In the genomic region with DNA sequence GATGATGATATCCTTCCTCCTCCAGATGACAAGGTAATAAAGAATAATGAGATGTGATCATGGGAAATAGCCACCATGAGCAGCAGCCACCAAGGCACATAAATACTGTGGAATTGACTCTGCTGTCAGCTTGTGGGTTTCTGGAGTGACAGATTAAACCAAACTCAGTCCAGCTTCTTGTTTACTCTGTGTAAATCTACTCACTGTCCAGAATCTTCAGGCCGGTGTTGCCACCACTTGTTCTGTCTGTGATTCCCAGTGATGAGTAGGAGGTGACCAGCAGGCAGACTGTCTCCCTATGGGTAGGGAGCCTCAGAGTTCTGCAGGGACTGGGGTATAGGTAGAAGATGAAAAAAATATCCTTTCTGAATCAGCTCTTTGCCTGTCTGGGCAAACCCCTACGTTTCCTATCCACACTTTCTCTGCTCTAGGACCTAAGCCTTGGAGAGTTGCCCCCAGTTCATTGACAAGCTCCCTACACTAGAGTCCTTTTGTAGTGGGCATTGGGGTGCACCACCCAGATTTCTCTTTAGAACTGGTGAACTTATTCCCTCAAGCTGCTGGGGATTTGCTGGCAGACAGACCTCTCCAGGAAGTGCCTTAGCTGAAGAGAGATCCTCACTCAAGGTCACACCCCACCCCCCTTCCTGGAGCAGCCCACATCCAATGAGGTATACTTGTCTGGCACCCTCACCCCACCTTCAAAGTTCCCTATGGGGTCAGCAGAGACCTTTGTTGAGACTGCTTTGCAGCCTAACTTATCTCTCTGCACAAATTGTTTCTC, we compare ENCODE assay signal across 1 cellular context.
TF ChIP-seq lines count a peak whose summit lies in the region.

No MANE protein-coding gene starts in this region.

TF ChIP-seq in HepG2, 621 proteins besides CTCF, POLR2A, EP300 and RAD21 (continued from another document and continues in another):
- TF ChIP-seq, protein P1, sequence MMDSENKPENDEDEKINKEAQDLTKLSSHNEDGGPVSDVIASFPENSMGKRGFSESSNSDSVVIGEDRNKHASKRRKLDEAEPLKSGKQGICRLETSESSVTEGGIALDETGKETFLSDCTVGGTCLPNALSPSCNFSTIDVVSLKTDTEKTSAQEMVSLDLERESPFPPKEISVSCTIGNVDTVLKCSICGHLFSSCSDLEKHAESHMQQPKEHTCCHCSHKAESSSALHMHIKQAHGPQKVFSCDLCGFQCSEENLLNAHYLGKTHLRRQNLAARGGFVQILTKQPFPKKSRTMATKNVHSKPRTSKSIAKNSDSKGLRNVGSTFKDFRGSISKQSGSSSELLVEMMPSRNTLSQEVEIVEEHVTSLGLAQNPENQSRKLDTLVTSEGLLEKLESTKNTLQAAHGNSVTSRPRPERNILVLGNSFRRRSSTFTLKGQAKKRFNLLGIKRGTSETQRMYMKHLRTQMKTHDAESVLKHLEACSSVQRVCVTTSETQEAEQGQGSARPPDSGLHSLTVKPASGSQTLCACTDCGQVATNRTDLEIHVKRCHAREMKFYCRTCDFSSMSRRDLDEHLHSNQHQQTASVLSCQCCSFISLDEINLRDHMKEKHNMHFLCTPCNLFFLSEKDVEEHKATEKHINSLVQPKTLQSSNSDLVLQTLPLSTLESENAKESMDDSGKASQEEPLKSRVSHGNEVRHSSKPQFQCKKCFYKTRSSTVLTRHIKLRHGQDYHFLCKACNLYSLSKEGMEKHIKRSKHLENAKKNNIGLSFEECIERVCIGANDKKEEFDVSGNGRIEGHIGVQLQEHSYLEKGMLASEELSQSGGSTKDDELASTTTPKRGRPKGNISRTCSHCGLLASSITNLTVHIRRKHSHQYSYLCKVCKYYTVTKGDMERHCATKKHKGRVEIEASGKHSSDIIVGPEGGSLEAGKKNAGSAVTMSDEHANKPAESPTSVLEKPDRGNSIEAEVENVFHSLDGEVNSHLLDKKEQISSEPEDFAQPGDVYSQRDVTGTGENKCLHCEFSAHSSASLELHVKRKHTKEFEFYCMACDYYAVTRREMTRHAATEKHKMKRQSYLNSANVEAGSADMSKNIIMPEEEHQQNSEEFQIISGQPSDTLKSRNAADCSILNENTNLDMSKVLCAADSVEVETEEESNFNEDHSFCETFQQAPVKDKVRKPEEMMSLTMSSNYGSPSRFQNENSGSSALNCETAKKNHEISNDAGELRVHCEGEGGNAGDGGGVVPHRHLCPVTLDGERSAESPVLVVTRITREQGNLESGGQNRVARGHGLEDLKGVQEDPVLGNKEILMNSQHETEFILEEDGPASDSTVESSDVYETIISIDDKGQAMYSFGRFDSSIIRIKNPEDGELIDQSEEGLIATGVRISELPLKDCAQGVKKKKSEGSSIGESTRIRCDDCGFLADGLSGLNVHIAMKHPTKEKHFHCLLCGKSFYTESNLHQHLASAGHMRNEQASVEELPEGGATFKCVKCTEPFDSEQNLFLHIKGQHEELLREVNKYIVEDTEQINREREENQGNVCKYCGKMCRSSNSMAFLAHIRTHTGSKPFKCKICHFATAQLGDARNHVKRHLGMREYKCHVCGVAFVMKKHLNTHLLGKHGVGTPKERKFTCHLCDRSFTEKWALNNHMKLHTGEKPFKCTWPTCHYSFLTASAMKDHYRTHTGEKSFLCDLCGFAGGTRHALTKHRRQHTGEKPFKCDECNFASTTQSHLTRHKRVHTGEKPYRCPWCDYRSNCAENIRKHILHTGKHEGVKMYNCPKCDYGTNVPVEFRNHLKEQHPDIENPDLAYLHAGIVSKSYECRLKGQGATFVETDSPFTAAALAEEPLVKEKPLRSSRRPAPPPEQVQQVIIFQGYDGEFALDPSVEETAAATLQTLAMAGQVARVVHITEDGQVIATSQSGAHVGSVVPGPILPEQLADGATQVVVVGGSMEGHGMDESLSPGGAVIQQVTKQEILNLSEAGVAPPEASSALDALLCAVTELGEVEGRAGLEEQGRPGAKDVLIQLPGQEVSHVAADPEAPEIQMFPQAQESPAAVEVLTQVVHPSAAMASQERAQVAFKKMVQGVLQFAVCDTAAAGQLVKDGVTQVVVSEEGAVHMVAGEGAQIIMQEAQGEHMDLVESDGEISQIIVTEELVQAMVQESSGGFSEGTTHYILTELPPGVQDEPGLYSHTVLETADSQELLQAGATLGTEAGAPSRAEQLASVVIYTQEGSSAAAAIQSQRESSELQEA (CRISPR knock-in tag; IDR thresholded peaks at IDR 0.05; ENCODE audit: not compliant biosample characterization) = no peak
- 0 out of 2 replicates have a peak, but pooled peaks have one; percentile 24 for TF ChIP-seq ZNF547 (CRISPR knock-in tag; IDR thresholded peaks at IDR 0.05)
- TF ChIP-seq TBP (CRISPR knock-in tag; IDR thresholded peaks at IDR 0.05) = no peak
- TF ChIP-seq SALL1 (CRISPR knock-in tag; IDR thresholded peaks at IDR 0.05) = peak; percentile 38
- TF ChIP-seq SAP130 (CRISPR knock-in tag; IDR thresholded peaks at IDR 0.05; ENCODE audit: low read depth) = peak; percentile 61; the same call in 1 of the 2 replicates
- TF ChIP-seq HOXA3 (CRISPR knock-in tag; IDR thresholded peaks at IDR 0.05) = 0 out of 2 replicates have a peak, but pooled peaks have one; percentile 20
- no peak for TF ChIP-seq PITX1 (CRISPR knock-in tag; IDR thresholded peaks at IDR 0.05)
- no peak for TF ChIP-seq ZNF543 (CRISPR knock-in tag; IDR thresholded peaks at IDR 0.05)
- no peak for TF ChIP-seq FOXJ3 (CRISPR knock-in tag; IDR thresholded peaks at IDR 0.05; ENCODE audit: borderline replicate concordance)
- no peak for TF ChIP-seq RBM22 (optimal IDR thresholded peaks at IDR 0.05; ENCODE audit: low read length)
- TF ChIP-seq, protein P2, sequence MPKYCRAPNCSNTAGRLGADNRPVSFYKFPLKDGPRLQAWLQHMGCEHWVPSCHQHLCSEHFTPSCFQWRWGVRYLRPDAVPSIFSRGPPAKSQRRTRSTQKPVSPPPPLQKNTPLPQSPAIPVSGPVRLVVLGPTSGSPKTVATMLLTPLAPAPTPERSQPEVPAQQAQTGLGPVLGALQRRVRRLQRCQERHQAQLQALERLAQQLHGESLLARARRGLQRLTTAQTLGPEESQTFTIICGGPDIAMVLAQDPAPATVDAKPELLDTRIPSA (CRISPR knock-in tag; IDR thresholded peaks at IDR 0.05; ENCODE audit: borderline replicate concordance) = no peak
- TF ChIP-seq, protein P3, sequence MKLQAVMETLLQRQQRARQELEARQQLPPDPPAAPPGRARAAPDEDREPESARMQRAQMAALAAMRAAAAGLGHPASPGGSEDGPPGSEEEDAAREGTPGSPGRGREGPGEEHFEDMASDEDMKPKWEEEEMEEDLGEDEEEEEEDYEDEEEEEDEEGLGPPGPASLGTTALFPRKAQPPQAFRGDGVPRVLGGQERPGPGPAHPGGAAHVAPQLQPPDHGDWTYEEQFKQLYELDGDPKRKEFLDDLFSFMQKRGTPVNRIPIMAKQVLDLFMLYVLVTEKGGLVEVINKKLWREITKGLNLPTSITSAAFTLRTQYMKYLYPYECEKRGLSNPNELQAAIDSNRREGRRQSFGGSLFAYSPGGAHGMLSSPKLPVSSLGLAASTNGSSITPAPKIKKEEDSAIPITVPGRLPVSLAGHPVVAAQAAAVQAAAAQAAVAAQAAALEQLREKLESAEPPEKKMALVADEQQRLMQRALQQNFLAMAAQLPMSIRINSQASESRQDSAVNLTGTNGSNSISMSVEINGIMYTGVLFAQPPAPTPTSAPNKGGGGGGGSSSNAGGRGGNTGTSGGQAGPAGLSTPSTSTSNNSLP (IDR thresholded peaks at IDR 0.05; ENCODE audit: low read depth, low read length) = no peak
- peak; percentile 10; the same call in 1 of the 2 replicates for TF ChIP-seq FOSL2 (CRISPR knock-in tag; IDR thresholded peaks at IDR 0.05)
- TF ChIP-seq, protein P4, sequence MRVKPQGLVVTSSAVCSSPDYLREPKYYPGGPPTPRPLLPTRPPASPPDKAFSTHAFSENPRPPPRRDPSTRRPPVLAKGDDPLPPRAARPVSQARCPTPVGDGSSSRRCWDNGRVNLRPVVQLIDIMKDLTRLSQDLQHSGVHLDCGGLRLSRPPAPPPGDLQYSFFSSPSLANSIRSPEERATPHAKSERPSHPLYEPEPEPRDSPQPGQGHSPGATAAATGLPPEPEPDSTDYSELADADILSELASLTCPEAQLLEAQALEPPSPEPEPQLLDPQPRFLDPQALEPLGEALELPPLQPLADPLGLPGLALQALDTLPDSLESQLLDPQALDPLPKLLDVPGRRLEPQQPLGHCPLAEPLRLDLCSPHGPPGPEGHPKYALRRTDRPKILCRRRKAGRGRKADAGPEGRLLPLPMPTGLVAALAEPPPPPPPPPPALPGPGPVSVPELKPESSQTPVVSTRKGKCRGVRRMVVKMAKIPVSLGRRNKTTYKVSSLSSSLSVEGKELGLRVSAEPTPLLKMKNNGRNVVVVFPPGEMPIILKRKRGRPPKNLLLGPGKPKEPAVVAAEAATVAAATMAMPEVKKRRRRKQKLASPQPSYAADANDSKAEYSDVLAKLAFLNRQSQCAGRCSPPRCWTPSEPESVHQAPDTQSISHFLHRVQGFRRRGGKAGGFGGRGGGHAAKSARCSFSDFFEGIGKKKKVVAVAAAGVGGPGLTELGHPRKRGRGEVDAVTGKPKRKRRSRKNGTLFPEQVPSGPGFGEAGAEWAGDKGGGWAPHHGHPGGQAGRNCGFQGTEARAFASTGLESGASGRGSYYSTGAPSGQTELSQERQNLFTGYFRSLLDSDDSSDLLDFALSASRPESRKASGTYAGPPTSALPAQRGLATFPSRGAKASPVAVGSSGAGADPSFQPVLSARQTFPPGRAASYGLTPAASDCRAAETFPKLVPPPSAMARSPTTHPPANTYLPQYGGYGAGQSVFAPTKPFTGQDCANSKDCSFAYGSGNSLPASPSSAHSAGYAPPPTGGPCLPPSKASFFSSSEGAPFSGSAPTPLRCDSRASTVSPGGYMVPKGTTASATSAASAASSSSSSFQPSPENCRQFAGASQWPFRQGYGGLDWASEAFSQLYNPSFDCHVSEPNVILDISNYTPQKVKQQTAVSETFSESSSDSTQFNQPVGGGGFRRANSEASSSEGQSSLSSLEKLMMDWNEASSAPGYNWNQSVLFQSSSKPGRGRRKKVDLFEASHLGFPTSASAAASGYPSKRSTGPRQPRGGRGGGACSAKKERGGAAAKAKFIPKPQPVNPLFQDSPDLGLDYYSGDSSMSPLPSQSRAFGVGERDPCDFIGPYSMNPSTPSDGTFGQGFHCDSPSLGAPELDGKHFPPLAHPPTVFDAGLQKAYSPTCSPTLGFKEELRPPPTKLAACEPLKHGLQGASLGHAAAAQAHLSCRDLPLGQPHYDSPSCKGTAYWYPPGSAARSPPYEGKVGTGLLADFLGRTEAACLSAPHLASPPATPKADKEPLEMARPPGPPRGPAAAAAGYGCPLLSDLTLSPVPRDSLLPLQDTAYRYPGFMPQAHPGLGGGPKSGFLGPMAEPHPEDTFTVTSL (CRISPR knock-in tag; IDR thresholded peaks at IDR 0.05; ENCODE audit: borderline replicate concordance) = no peak
- TF ChIP-seq ZNF598 (CRISPR knock-in tag; IDR thresholded peaks at IDR 0.05; ENCODE audit: borderline replicate concordance) = no peak
- no peak for TF ChIP-seq ZFP36L2 (CRISPR knock-in tag; IDR thresholded peaks at IDR 0.05)
- TF ChIP-seq ZNF484 (CRISPR knock-in tag; IDR thresholded peaks at IDR 0.05; ENCODE audit: borderline replicate concordance, low read depth) = no peak
- TF ChIP-seq RARG (CRISPR knock-in tag; IDR thresholded peaks at IDR 0.05; ENCODE audit: low read depth) = no peak
- TF ChIP-seq, protein P5, sequence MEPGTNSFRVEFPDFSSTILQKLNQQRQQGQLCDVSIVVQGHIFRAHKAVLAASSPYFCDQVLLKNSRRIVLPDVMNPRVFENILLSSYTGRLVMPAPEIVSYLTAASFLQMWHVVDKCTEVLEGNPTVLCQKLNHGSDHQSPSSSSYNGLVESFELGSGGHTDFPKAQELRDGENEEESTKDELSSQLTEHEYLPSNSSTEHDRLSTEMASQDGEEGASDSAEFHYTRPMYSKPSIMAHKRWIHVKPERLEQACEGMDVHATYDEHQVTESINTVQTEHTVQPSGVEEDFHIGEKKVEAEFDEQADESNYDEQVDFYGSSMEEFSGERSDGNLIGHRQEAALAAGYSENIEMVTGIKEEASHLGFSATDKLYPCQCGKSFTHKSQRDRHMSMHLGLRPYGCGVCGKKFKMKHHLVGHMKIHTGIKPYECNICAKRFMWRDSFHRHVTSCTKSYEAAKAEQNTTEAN (CRISPR knock-in tag; conservative IDR thresholded peaks at IDR 0.05) = no peak
- peak; percentile 20; the same call in 1 of the 2 replicates for TF ChIP-seq MED1 (CRISPR knock-in tag; IDR thresholded peaks at IDR 0.05)
- TF ChIP-seq POLR2G (IDR thresholded peaks at IDR 0.05; ENCODE audit: low read depth, low read length) = no peak
- TF ChIP-seq ARNT (IDR thresholded peaks at IDR 0.05) = no peak
- TF ChIP-seq, protein P6, sequence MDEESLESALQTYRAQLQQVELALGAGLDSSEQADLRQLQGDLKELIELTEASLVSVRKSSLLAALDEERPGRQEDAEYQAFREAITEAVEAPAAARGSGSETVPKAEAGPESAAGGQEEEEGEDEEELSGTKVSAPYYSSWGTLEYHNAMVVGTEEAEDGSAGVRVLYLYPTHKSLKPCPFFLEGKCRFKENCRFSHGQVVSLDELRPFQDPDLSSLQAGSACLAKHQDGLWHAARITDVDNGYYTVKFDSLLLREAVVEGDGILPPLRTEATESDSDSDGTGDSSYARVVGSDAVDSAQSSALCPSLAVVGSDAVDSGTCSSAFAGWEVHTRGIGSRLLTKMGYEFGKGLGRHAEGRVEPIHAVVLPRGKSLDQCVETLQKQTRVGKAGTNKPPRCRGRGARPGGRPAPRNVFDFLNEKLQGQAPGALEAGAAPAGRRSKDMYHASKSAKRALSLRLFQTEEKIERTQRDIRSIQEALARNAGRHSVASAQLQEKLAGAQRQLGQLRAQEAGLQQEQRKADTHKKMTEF (CRISPR knock-in tag; IDR thresholded peaks at IDR 0.05) = no peak; the same call in 1 of the 2 replicates
- TF ChIP-seq FIP1L1 (IDR thresholded peaks at IDR 0.05; ENCODE audit: borderline replicate concordance, insufficient read depth, low read depth, low read length) = no peak
- TF ChIP-seq, protein P7, sequence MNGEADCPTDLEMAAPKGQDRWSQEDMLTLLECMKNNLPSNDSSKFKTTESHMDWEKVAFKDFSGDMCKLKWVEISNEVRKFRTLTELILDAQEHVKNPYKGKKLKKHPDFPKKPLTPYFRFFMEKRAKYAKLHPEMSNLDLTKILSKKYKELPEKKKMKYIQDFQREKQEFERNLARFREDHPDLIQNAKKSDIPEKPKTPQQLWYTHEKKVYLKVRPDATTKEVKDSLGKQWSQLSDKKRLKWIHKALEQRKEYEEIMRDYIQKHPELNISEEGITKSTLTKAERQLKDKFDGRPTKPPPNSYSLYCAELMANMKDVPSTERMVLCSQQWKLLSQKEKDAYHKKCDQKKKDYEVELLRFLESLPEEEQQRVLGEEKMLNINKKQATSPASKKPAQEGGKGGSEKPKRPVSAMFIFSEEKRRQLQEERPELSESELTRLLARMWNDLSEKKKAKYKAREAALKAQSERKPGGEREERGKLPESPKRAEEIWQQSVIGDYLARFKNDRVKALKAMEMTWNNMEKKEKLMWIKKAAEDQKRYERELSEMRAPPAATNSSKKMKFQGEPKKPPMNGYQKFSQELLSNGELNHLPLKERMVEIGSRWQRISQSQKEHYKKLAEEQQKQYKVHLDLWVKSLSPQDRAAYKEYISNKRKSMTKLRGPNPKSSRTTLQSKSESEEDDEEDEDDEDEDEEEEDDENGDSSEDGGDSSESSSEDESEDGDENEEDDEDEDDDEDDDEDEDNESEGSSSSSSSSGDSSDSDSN (CRISPR knock-in tag; IDR thresholded peaks at IDR 0.05) = no peak
- no peak for TF ChIP-seq CENPT (CRISPR knock-in tag; IDR thresholded peaks at IDR 0.05; ENCODE audit: low read depth)
